ENCODE assay signal across 1 cellular context in genomic region chr10:110228066-110228465, GRCh38.
TF ChIP-seq lines count a peak whose summit lies in the region.

No MANE protein-coding gene starts in this region.

TF ChIP-seq in SK-N-SH, 30 proteins besides CTCF, POLR2A, EP300 and RAD21 (continued from another document):
- no peak for TF ChIP-seq USF1 (IDR thresholded peaks at IDR 0.05; ENCODE audit: borderline replicate concordance, low read depth)
- no peak for TF ChIP-seq RCOR1 (IDR thresholded peaks at IDR 0.05; ENCODE audit: low read length)
- TF ChIP-seq FOSL2 (IDR thresholded peaks at IDR 0.05; ENCODE audit: borderline replicate concordance, low read depth), result no peak
- no peak for TF ChIP-seq TCF12 (IDR thresholded peaks at IDR 0.05)
- TF ChIP-seq JUND (IDR thresholded peaks at IDR 0.05), result no peak
- no peak for TF ChIP-seq RFX5 (IDR thresholded peaks at IDR 0.05; ENCODE audit: low read length)
- TF ChIP-seq YY1 (IDR thresholded peaks at IDR 0.05; ENCODE audit: low read depth), result no peak
TF ChIP-seq in SK-N-SH: peak in this region for 0.
